1 cellular context compared by ENCODE assay signal in genomic region chr13:93004919-93005318, GRCh38.
TF ChIP-seq lines count a peak whose summit lies in the region.

No MANE protein-coding gene starts in this region.

TF ChIP-seq in Ishikawa, 13 proteins besides CTCF, POLR2A, EP300 and RAD21 (continued from another document):
- TF ChIP-seq, protein P1, sequence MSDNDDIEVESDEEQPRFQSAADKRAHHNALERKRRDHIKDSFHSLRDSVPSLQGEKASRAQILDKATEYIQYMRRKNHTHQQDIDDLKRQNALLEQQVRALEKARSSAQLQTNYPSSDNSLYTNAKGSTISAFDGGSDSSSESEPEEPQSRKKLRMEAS (IDR thresholded peaks at IDR 0.05), result no peak
- TF ChIP-seq FOXM1 (IDR thresholded peaks at IDR 0.05; ENCODE audit: borderline replicate concordance, low read depth) (no peak), CREB1 (IDR thresholded peaks at IDR 0.05; ENCODE audit: low read depth) (no peak), ZBTB7A (IDR thresholded peaks at IDR 0.05; ENCODE audit: low read depth) (no peak), TEAD4 (IDR thresholded peaks at IDR 0.05) (no peak)
TF ChIP-seq in Ishikawa: peak in this region for 0.
